ENCODE assay signal across 8 cellular contexts in genomic region chr1:225480825-225481434, GRCh38. TPM values are rescaled to one million over a fixed set of nuclear protein-coding genes. Genes with fewer than 3 reads are reported as not detected.
DNase-seq lines count a peak whose midpoint lies in the region; ATAC-seq and TF ChIP-seq lines count a peak whose summit lies in the region.

No MANE protein-coding gene starts in this region.

- H3K27ac Mint-ChIP-seq in T-helper 2 cell treated with Interferon-gamma antibody and Interleukin-4, amounts not matched to agents 5 μg/mL and 100 μg/mL, for 36 hours, result no peak overlapping the region

- H3K36me3 ChIP-seq in HEK293 (ENCODE audit: control insufficient read depth in 2 of 2, insufficient read depth in 1 of 2, low read length in 2 of 2) (no peaks in the 10 kb centered on the region), MG63 (no peaks in the 10 kb centered on the region; the same call in 1 of the 2 replicates)

- H3K4me3 ChIP-seq in HEK293 (ENCODE audit: low read depth, low read length), result no peak overlapping the region
- no peak overlapping the region for H3K4me3 ChIP-seq in MG63
- no peak overlapping the region for H3K4me3 ChIP-seq in choroid plexus epithelial cell (ENCODE audit: low read depth, low read length)

- no peak overlapping the region for H3K27ac ChIP-seq in HEK293 (ENCODE audit: extremely low read depth, low read depth, low read length)

- ATAC-seq in SK-N-SH treated with all-trans-retinoic acid at 6 μM for 48 hours, result peak; percentile 60

- POLR2A ChIA-PET in HEK293 (lab: Yijun Ruan, JAX), result interaction anchor here (0.9 to 2.6 kb wide), 3 partner anchors 172 to 291 kb away, joined by 3 to 16 read pairs (median 4); partner anchors contain the start of gene ENAH

- TF ChIP-seq CTCF in HEK293 (tag by site-specific recombination; IDR thresholded peaks at IDR 0.05) (peak; percentile 93), choroid plexus epithelial cell (conservative IDR thresholded peaks at IDR 0.05; ENCODE audit: low read depth, low read length) (peak; percentile 91)

- no peaks in the 10 kb centered on the region for H3K36me3 Mint-ChIP-seq in T-helper 2 cell treated with Interferon-gamma antibody and Interleukin-4, amounts not matched to agents 5 μg/mL and 100 μg/mL, for 36 hours (ENCODE audit: low read depth)

- H3K4me1 Mint-ChIP-seq in T-helper 2 cell treated with Interferon-gamma antibody and Interleukin-4, amounts not matched to agents 5 μg/mL and 100 μg/mL, for 36 hours (ENCODE audit: low read depth), result peaks cover 22% of the 10 kb centered on the region

- no peaks in the 10 kb centered on the region for H3K9me3 Mint-ChIP-seq in T-helper 2 cell treated with Interferon-gamma antibody and Interleukin-4, amounts not matched to agents 5 μg/mL and 100 μg/mL, for 36 hours

- no peaks in the 10 kb centered on the region for H3K27me3 ChIP-seq in MG63

- H3K9me3 ChIP-seq in HEK293 (ENCODE audit: control insufficient read depth, insufficient read depth, low read depth, low read length), result no peaks in the 10 kb centered on the region
- H3K9me3 ChIP-seq in MG63, result no peaks in the 10 kb centered on the region

- H3K4me3 Mint-ChIP-seq in T-helper 2 cell treated with Interferon-gamma antibody and Interleukin-4, amounts not matched to agents 5 μg/mL and 100 μg/mL, for 36 hours, result no peak overlapping the region

- DNase-seq in T-helper 2 cell (peak in 3 of 5 experiments; percentile 31 to 37 (median 32)), MG63 (peak; percentile 34), choroid plexus epithelial cell (ENCODE audit: low read depth) (peak; percentile 55), myocyte (ENCODE audit: low read depth) (peak; percentile 28), NCI-H524 treated with DMSO at 0.1 percent for 48 hours (lab: John Stamatoyannopoulos, UW) (no peak)
- DNase-seq in T-helper 2 cell treated with Interferon-gamma antibody and Interleukin-4, amounts not matched to agents 5 μg/mL and 100 μg/mL, for 36 hours (ENCODE audit: low spot score), result no peak

- no peaks in the 10 kb centered on the region for H3K4me1 ChIP-seq in HEK293 (ENCODE audit: control insufficient read depth, insufficient read depth, low read length)

- H3K27me3 Mint-ChIP-seq in T-helper 2 cell treated with Interferon-gamma antibody and Interleukin-4, amounts not matched to agents 5 μg/mL and 100 μg/mL, for 36 hours (ENCODE audit: low read depth), result peaks cover 2% of the 10 kb centered on the region

- CTCF ChIA-PET in HEK293 (lab: Yijun Ruan, JAX), result interaction anchor here (0.5 to 23.4 kb wide), 66 partner anchors 8 to 507 kb away, joined by 3 to 567 read pairs (median 5); partner anchors contain the start of genes ENAH, EPHX1, LEFTY1 and SRP9

TF ChIP-seq in HEK293, 187 proteins besides CTCF, POLR2A, EP300 and RAD21 (continues in another document):
- TF ChIP-seq ZNF416 (tag by site-specific recombination; IDR thresholded peaks at IDR 0.05) (no peak), ZNF513 (tag by site-specific recombination; IDR thresholded peaks at IDR 0.05) (0 out of 2 replicates have a peak, but pooled peaks have one; percentile 24), ZBTB6 (tag by site-specific recombination; IDR thresholded peaks at IDR 0.05) (no peak), ZNF654 (tag by site-specific recombination; IDR thresholded peaks at IDR 0.05; ENCODE audit: low read depth) (no peak; the same call in none of the 2 replicates), SCRT2 (tag by site-specific recombination; IDR thresholded peaks at IDR 0.05) (no peak), WT1 (tag by site-specific recombination; IDR thresholded peaks at IDR 0.05) (0 out of 2 replicates have a peak, but pooled peaks have one; percentile 39), HOXC10 (CRISPR knock-in tag; IDR thresholded peaks at IDR 0.05) (no peak), PBX3 (CRISPR knock-in tag; IDR thresholded peaks at IDR 0.05) (0 out of 2 replicates have a peak, but pooled peaks have one; percentile 44), ZNF10 (tag by site-specific recombination; IDR thresholded peaks at IDR 0.05) (peak; percentile 92), ZNF391 (tag by site-specific recombination; IDR thresholded peaks at IDR 0.05; ENCODE audit: borderline replicate concordance, low read depth) (no peak), OVOL3 (tag by site-specific recombination; IDR thresholded peaks at IDR 0.05) (no peak)

TF ChIP-seq in SK-N-SH treated with all-trans-retinoic acid at 6 μM for 48 hours, 23 proteins besides CTCF, POLR2A, EP300 and RAD21:
- no peak for TF ChIP-seq ZC3H10 (CRISPR knock-in tag; IDR thresholded peaks at IDR 0.05)
- TF ChIP-seq POU6F1 (CRISPR knock-in tag; IDR thresholded peaks at IDR 0.05; ENCODE audit: borderline replicate concordance, low read depth), result no peak
- no peak for TF ChIP-seq ZFP3 (CRISPR knock-in tag; IDR thresholded peaks at IDR 0.05)
- no peak for TF ChIP-seq CSDC2 (CRISPR knock-in tag; IDR thresholded peaks at IDR 0.05)
- no peak for TF ChIP-seq CSRNP3 (CRISPR knock-in tag; IDR thresholded peaks at IDR 0.05)
- TF ChIP-seq CREB5 (CRISPR knock-in tag; IDR thresholded peaks at IDR 0.05; ENCODE audit: low read depth), result no peak
- no peak for TF ChIP-seq BACH2 (CRISPR knock-in tag; IDR thresholded peaks at IDR 0.05; ENCODE audit: borderline replicate concordance)
- TF ChIP-seq ARNTL (CRISPR knock-in tag; IDR thresholded peaks at IDR 0.05; ENCODE audit: borderline replicate concordance, low read depth), result no peak
- TF ChIP-seq RARB (CRISPR knock-in tag; IDR thresholded peaks at IDR 0.05), result no peak
- TF ChIP-seq ZNF565 (CRISPR knock-in tag; conservative IDR thresholded peaks at IDR 0.05; ENCODE audit: low read depth), result no peak
- no peak for TF ChIP-seq ISL1 (CRISPR knock-in tag; IDR thresholded peaks at IDR 0.05)
- no peak for TF ChIP-seq PPARA (CRISPR knock-in tag; IDR thresholded peaks at IDR 0.05; ENCODE audit: borderline replicate concordance)
- TF ChIP-seq OSR1 (CRISPR knock-in tag; IDR thresholded peaks at IDR 0.05), result no peak
- TF ChIP-seq TOX (CRISPR knock-in tag; IDR thresholded peaks at IDR 0.05; ENCODE audit: borderline replicate concordance), result no peak

RNA-seq across cellular contexts. Expression of gene LBR, which starts 53.1 kb away (rescaled TPM):
- 21.9 and 42.3 TPM in 2 replicates for total RNA-seq in MG63 (2014; rRNA removed; shearing (Covaris generic); ENCODE audit: low replicate concordance)
- total RNA-seq in myocyte, result 13.7 and 14.3 TPM in 2 replicates
- 5.1 TPM for polyA plus RNA-seq in myocyte (2012)

Comparison
In these comparisons a context has a peak if more than half of its experiments do, and no peak if none do; other contexts are left out.
1. DNase-seq: peak in T-helper 2 cell (3 of 5), MG63 (single experiment), choroid plexus epithelial cell (single experiment) and myocyte (single experiment); none in T-helper 2 cell treated with Interferon-gamma antibody and Interleukin-4, amounts not matched to agents 5 μg/mL and 100 μg/mL, for 36 hours (single experiment) and NCI-H524 treated with DMSO at 0.1 percent for 48 hours (single experiment).